8 cellular contexts compared by ENCODE assay signal in the genomic region with DNA sequence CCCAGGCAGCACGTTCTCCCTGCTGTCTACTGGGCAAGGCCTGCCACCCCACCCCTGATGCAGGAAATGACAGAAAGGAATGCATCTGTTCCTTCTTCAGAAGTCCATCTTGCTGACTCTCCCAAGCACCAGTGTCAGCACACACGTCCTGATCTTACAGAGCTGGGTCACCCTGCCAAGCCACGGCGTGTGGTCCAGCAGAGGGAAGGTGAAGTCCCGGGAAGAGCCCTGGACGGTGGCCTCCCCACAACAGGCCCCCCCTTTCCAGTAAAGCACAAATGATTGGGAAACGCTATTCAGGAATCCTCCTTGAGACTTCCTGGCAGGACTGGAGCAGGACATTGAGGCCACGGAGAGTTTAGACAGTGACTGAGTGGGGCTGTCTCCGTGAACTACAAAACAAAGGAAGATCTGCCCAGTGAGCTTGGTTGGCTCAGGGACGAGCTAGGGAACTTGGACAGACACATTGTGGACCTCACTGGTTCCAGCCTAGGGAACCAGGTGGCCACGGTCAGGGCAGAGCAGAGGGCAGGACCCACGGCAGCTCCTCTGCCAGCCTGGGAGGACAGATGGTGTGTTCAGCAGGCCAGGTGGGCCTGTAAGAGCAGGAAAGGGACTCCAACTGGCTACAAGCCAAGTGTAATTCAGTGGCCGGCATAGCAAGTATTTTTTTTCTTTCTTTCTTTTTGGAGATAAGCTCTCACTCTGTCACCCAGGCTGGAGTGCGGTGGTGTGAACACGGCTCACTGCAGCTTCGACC.
DNase-seq lines count a peak whose midpoint lies in the region; ATAC-seq and TF ChIP-seq lines count a peak whose summit lies in the region.

No MANE protein-coding gene starts in this region.

- no peak for ATAC-seq in HG03469 (IDR thresholded peaks at IDR 0.05; ENCODE audit: unreplicated experiment)

- no peaks in the 10 kb centered on the region for H3K27me3 ChIP-seq in WERI-Rb-1 (ENCODE audit: insufficient read depth, low read depth, severe bottlenecking)

- H3K4me3 ChIP-seq in WERI-Rb-1 (ENCODE audit: low read depth, low read length) (no peak overlapping the region), skeletal muscle cell (ENCODE audit: low read depth, low read length) (no peak overlapping the region)

- DNase-seq in WERI-Rb-1 (peak; percentile 33), glomerular visceral epithelial cell (ENCODE audit: extremely low spot score) (peak; percentile 30), skeletal muscle cell (ENCODE audit: low read depth) (peak; percentile 39), SW 1271 (lab: John Stamatoyannopoulos, UW) (no peak), NCI-H1930 (lab: John Stamatoyannopoulos, UW) (no peak)
- no peak for DNase-seq in activated effector memory CD4-positive, alpha-beta T cell treated with Interleukin-2 at 50 U/mL for 16 hours

- H3K27ac ChIP-seq in KOPT-K1 (ENCODE audit: low read depth, low read length, poor library complexity, severe bottlenecking) (peak overlapping the region; percentile 15), WERI-Rb-1 (peak overlapping the region; percentile 46)

- TF ChIP-seq CTCF in WERI-Rb-1 (IDR thresholded peaks at IDR 0.05; ENCODE audit: low read depth, low read length): no peak

- H3K9me3 ChIP-seq in KOPT-K1 (ENCODE audit: insufficient read depth, low read length, poor library complexity, severe bottlenecking): no peaks in the 10 kb centered on the region
- no peaks in the 10 kb centered on the region for H3K9me3 ChIP-seq in WERI-Rb-1 (ENCODE audit: severe bottlenecking)

- no peaks in the 10 kb centered on the region for H3K36me3 ChIP-seq in KOPT-K1 (ENCODE audit: insufficient read depth, low read length)
- H3K36me3 ChIP-seq in WERI-Rb-1: no peaks in the 10 kb centered on the region

Comparison
In these comparisons a context has a peak if more than half of its experiments do, and no peak if none do; other contexts are left out.
1. DNase-seq: peak in WERI-Rb-1 (single experiment), glomerular visceral epithelial cell (single experiment) and skeletal muscle cell (single experiment); none in SW 1271 (0 of 2), activated effector memory CD4-positive, alpha-beta T cell treated with Interleukin-2 at 50 U/mL for 16 hours (single experiment) and NCI-H1930 (0 of 2).